In the genomic region with DNA sequence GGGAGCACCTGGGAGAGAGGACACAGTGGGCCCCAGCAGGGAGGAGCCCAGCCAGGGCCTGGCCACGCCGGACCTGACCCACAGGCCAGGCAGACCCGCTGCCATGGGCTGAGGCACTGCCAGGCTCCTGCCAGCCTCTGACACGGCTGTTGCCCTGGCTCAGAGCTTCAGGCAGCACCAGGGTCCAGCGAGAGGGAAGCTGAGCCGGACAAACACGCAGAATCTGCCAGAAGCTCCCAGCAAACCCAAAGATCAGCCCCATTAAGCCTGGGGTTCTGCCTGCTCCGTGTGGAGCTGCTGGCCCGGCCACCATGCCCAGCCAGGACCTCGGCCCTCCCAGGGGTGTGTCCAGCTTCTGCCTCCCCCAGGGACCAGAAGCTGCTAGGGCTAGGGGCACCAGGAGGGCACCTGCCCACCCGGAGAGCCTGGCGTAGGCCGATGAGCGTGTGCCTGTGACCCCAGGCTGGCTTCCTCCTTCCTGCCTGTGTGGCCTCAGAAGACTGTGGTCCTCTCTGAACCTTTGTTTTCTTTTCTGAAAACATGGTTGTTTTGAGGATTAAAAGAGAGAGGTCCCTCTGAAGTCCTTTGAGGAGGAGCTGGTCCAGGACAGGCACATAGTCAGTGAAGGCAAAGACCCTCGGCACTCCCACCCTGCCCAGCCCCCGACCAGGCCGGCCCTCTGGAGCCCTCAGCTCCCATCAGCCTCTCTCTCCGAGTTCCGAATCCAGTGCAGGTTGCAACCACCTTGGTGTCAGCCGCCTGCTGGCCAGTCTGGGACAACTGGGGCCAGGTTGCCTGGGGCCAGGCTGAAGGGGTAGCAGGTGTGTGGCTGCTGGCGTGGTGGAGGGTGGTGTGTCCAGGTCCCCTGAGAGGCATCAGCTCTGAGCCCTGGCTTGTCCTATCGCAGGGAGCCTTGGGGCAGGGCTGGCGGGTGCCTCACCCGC, we compare ENCODE assay signal across 1 cellular context.
TF ChIP-seq lines count a peak whose summit lies in the region.

No MANE protein-coding gene starts in this region.

TF ChIP-seq in GM23338, 12 proteins besides CTCF, POLR2A, EP300 and RAD21 (continued from another document):
- TF ChIP-seq, protein P1, sequence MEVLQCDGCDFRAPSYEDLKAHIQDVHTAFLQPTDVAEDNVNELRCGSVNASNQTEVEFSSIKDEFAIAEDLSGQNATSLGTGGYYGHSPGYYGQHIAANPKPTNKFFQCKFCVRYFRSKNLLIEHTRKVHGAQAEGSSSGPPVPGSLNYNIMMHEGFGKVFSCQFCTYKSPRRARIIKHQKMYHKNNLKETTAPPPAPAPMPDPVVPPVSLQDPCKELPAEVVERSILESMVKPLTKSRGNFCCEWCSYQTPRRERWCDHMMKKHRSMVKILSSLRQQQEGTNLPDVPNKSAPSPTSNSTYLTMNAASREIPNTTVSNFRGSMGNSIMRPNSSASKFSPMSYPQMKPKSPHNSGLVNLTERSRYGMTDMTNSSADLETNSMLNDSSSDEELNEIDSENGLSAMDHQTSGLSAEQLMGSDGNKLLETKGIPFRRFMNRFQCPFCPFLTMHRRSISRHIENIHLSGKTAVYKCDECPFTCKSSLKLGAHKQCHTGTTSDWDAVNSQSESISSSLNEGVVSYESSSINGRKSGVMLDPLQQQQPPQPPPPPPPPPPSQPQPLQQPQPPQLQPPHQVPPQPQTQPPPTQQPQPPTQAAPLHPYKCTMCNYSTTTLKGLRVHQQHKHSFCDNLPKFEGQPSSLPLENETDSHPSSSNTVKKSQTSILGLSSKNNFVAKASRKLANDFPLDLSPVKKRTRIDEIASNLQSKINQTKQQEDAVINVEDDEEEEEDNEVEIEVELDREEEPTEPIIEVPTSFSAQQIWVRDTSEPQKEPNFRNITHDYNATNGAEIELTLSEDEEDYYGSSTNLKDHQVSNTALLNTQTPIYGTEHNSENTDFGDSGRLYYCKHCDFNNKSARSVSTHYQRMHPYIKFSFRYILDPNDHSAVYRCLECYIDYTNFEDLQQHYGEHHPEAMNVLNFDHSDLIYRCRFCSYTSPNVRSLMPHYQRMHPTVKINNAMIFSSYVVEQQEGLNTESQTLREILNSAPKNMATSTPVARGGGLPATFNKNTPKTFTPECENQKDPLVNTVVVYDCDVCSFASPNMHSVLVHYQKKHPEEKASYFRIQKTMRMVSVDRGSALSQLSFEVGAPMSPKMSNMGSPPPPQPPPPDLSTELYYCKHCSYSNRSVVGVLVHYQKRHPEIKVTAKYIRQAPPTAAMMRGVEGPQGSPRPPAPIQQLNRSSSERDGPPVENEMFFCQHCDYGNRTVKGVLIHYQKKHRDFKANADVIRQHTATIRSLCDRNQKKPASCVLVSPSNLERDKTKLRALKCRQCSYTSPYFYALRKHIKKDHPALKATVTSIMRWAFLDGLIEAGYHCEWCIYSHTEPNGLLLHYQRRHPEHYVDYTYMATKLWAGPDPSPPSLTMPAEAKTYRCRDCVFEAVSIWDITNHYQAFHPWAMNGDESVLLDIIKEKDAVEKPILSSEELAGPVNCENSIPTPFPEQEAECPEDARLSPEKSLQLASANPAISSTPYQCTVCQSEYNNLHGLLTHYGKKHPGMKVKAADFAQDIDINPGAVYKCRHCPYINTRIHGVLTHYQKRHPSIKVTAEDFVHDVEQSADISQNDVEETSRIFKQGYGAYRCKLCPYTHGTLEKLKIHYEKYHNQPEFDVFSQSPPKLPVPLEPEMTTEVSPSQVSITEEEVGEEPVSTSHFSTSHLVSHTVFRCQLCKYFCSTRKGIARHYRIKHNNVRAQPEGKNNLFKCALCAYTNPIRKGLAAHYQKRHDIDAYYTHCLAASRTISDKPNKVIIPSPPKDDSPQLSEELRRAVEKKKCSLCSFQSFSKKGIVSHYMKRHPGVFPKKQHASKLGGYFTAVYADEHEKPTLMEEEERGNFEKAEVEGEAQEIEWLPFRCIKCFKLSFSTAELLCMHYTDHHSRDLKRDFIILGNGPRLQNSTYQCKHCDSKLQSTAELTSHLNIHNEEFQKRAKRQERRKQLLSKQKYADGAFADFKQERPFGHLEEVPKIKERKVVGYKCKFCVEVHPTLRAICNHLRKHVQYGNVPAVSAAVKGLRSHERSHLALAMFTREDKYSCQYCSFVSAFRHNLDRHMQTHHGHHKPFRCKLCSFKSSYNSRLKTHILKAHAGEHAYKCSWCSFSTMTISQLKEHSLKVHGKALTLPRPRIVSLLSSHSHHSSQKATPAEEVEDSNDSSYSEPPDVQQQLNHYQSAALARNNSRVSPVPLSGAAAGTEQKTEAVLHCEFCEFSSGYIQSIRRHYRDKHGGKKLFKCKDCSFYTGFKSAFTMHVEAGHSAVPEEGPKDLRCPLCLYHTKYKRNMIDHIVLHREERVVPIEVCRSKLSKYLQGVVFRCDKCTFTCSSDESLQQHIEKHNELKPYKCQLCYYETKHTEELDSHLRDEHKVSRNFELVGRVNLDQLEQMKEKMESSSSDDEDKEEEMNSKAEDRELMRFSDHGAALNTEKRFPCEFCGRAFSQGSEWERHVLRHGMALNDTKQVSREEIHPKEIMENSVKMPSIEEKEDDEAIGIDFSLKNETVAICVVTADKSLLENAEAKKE (CRISPR knock-in tag; IDR thresholded peaks at IDR 0.05) = no peak
- no peak for TF ChIP-seq POLR2AphosphoS5 (IDR thresholded peaks at IDR 0.05; ENCODE audit: low read depth)
- no peak for TF ChIP-seq NANOG (IDR thresholded peaks at IDR 0.05; ENCODE audit: borderline replicate concordance)
